ENCODE assay signal across 14 cellular contexts in the genomic region with DNA sequence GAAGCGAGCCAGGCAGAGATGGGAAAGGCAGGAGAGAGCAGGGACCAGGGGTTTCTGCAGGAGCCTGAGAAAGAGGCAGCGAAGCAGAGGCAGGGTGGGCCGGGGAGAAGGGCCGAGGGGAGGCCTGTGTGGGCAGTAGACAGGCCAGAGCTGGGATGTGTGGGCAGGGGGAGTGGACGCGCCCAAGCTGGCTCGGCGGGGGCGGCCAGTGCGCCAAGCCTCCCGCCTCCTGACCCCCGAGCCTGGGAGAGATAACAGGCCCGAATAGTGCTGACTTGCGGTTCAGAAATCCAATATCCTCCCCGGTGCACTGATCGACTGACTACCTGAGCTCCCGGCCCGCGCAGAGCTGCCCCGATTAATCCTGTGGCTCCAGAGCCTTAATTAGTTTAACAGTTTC. TPM values are rescaled to one million over a fixed set of nuclear protein-coding genes. Genes with fewer than 3 reads are reported as not detected.
DNase-seq lines count a peak whose midpoint lies in the region; ATAC-seq and TF ChIP-seq lines count a peak whose summit lies in the region.
"Had no signal": no experiment of that assay in that cellular context is flagged by ENCODE, and none has a peak within 500 bp of the region (broad histone marks: within the 10 kb centered on the region; RNA-seq: fewer than 3 reads in every experiment).

No MANE protein-coding gene starts in this region.

- ATAC-seq in Right ventricle myocardium inferior: no peak
- ATAC-seq in activated T-cell treated with anti-CD3 and anti-CD28 coated beads, Interleukin-2, amount 50 U/mL, for 4 hours: no peak

- H3K27ac ChIP-seq in cardiac muscle cell (peak overlapping the region; percentile 88), trophoblast cell (ENCODE audit: low read depth, low read length) (peak overlapping the region; percentile 13), urinary bladder (ENCODE audit: low read depth) (peak overlapping the region; percentile 73)

- peaks cover 58% of the 10 kb centered on the region for H3K79me1 ChIP-seq in trophoblast cell (ENCODE audit: low read length)

- no peak overlapping the region for H2AK5ac ChIP-seq in trophoblast cell (ENCODE audit: low read length)

- peaks cover 27% of the 10 kb centered on the region for H3K27me3 Mint-ChIP-seq in glutamatergic neuron (ENCODE audit: unreplicated experiment)
- H3K27me3 Mint-ChIP-seq in activated T-cell treated with anti-CD3 and anti-CD28 coated beads, Interleukin-2, amount 50 U/mL, for 4 hours (ENCODE audit: low read depth): no peaks in the 10 kb centered on the region

- peak overlapping the region; percentile 42 for H3K18ac ChIP-seq in trophoblast cell (ENCODE audit: low read length)

- H3K9me3 ChIP-seq in cardiac muscle cell (ENCODE audit: low read depth) (no peaks in the 10 kb centered on the region), trophoblast cell (ENCODE audit: insufficient read depth, low read depth, low read length) (no peaks in the 10 kb centered on the region)

- H3K79me2 ChIP-seq in trophoblast cell (ENCODE audit: control insufficient read depth, insufficient read depth, low read length, poor library complexity): peaks cover 40% of the 10 kb centered on the region

- H3K4me3 ChIP-seq in cardiac muscle cell (no peak overlapping the region), trophoblast cell (ENCODE audit: low read depth, low read length) (no peak overlapping the region), urinary bladder (ENCODE audit: low read depth, low read length) (no peak overlapping the region)

- H3K4me1 ChIP-seq in cardiac muscle cell (ENCODE audit: low read depth) (peaks cover 69% of the 10 kb centered on the region), trophoblast cell (ENCODE audit: control insufficient read depth in 1 of 2, insufficient read depth in 2 of 2, low read length in 2 of 2) (peaks cover 85 to 92% of the 10 kb centered on the region in 2 experiments), urinary bladder (ENCODE audit: insufficient read depth) (peaks cover 2% of the 10 kb centered on the region)

- no peak overlapping the region for H3K23ac ChIP-seq in trophoblast cell (ENCODE audit: low read length)

- H4K8ac ChIP-seq in trophoblast cell (ENCODE audit: low read depth, low read length): no peak overlapping the region

- peak overlapping the region; percentile 59 for H4K91ac ChIP-seq in trophoblast cell (ENCODE audit: low read depth, low read length)

- H3K27me3 ChIP-seq in cardiac muscle cell: no peaks in the 10 kb centered on the region
- H3K27me3 ChIP-seq in trophoblast cell (ENCODE audit: insufficient read depth, low read length): no peaks in the 10 kb centered on the region

- peak overlapping the region; percentile 63 for H3K4me3 Mint-ChIP-seq in glutamatergic neuron (ENCODE audit: unreplicated experiment)
- no peak overlapping the region for H3K4me3 Mint-ChIP-seq in activated T-cell treated with anti-CD3 and anti-CD28 coated beads, Interleukin-2, amount 50 U/mL, for 4 hours
- H3K4me3 Mint-ChIP-seq: activated naive CD4-positive, alpha-beta T cell treated with anti-CD3 and anti-CD28 coated beads for 36 hours had no signal

- H3K4ac ChIP-seq in trophoblast cell (ENCODE audit: low read depth, low read length): peak overlapping the region; percentile 15

- no peak overlapping the region for H3K14ac ChIP-seq in trophoblast cell (ENCODE audit: low read length)

- DNase-seq in cardiac muscle cell (ENCODE audit: low read depth in 1 of 2, low spot score in 1 of 2) (no peak), Right ventricle myocardium inferior (ENCODE audit: missing footprints) (no peak), glutamatergic neuron (no peak), trophoblast cell (no peak), kidney glomerular epithelial cell (lab: John Stamatoyannopoulos, UW) (no peak), midbrain (lab: John Stamatoyannopoulos, UW) (no peak)
- no peak for DNase-seq in activated T-cell treated with anti-CD3 and anti-CD28 coated beads, Interleukin-2, amount 50 U/mL, for 4 hours
- DNase-seq: ACHN; activated CD4-positive, alpha-beta T cell treated with anti-CD3 and anti-CD28 coated beads for 1 hour; activated naive CD4-positive, alpha-beta T cell treated with anti-CD3 and anti-CD28 coated beads for 36 hours; KBM-7; NCI-H2171 treated with DMSO at 0.1 percent for 48 hours; stimulated activated CD8-positive, alpha-beta memory T cell treated with anti-CD3 and anti-CD28 coated beads, Interleukin-4, amount 100 ng/mL, for 48 hours had no signal

- no CpG with 5 or more reads among the region's 20 CpGs for WGBS in trophoblast cell (ENCODE audit: extremely low coverage, insufficient coverage, insufficient read length)
- 31% methylated on average over 20 of the region's 20 CpGs for WGBS in urinary bladder

- TF ChIP-seq CTCF in cardiac muscle cell (IDR thresholded peaks at IDR 0.05; ENCODE audit: low read depth, low read length) (no peak), glutamatergic neuron (IDR thresholded peaks at IDR 0.05; ENCODE audit: partially characterized antibody, unreplicated experiment) (no peak)

- intact Hi-C loops in Right ventricle myocardium inferior (cut with DNase I): loop anchor here (5.0 kb wide), 1 partner anchor 35 kb away; no protein-coding TSS in a partner anchor

- H3K27ac Mint-ChIP-seq in glutamatergic neuron (ENCODE audit: unreplicated experiment): peak overlapping the region; percentile 77
- H3K27ac Mint-ChIP-seq: activated naive CD4-positive, alpha-beta T cell treated with anti-CD3 and anti-CD28 coated beads for 36 hours had no signal

- no peak overlapping the region for H3K4me2 ChIP-seq in trophoblast cell (ENCODE audit: low read length)

- peaks cover 19% of the 10 kb centered on the region for H3K9me3 Mint-ChIP-seq in glutamatergic neuron (ENCODE audit: unreplicated experiment)
- H3K9me3 Mint-ChIP-seq in activated T-cell treated with anti-CD3 and anti-CD28 coated beads, Interleukin-2, amount 50 U/mL, for 4 hours: no peaks in the 10 kb centered on the region
- H3K9me3 Mint-ChIP-seq: activated naive CD4-positive, alpha-beta T cell treated with anti-CD3 and anti-CD28 coated beads for 36 hours had no signal

- peak overlapping the region; percentile 18 for H2BK5ac ChIP-seq in trophoblast cell (ENCODE audit: low read depth, low read length, poor library complexity)

- peak overlapping the region; percentile 9 for H2BK12ac ChIP-seq in trophoblast cell (ENCODE audit: low read length)

- H3K36me3 Mint-ChIP-seq in glutamatergic neuron (ENCODE audit: unreplicated experiment): no peaks in the 10 kb centered on the region
- no peaks in the 10 kb centered on the region for H3K36me3 Mint-ChIP-seq in activated T-cell treated with anti-CD3 and anti-CD28 coated beads, Interleukin-2, amount 50 U/mL, for 4 hours (ENCODE audit: insufficient read depth)

- no peak overlapping the region for H3K9ac ChIP-seq in trophoblast cell (ENCODE audit: low read length)

- H3K4me1 Mint-ChIP-seq in glutamatergic neuron (ENCODE audit: low read depth, unreplicated experiment): peaks cover 72% of the 10 kb centered on the region
- peaks cover 19% of the 10 kb centered on the region for H3K4me1 Mint-ChIP-seq in activated T-cell treated with anti-CD3 and anti-CD28 coated beads, Interleukin-2, amount 50 U/mL, for 4 hours (ENCODE audit: low read depth)

- H4K12ac ChIP-seq in trophoblast cell (ENCODE audit: low read depth, low read length): no peak overlapping the region

- H3K36me3 ChIP-seq in cardiac muscle cell (no peaks in the 10 kb centered on the region), trophoblast cell (ENCODE audit: control insufficient read depth in 1 of 2, insufficient read depth in 2 of 2, low read length in 2 of 2) (peaks cover 10 to 28% of the 10 kb centered on the region in 2 experiments), urinary bladder (ENCODE audit: insufficient read depth) (no peaks in the 10 kb centered on the region)

- no peak overlapping the region for H2AFZ ChIP-seq in trophoblast cell (ENCODE audit: insufficient read depth, low read length, poor library complexity)

- H2BK120ac ChIP-seq in trophoblast cell (ENCODE audit: insufficient read depth, low read length, poor library complexity): no peak overlapping the region

RNA-seq across cellular contexts. Expression of gene AHDC1, which starts 41.9 kb away (rescaled TPM):
- 31.0 and 58.1 TPM in 2 replicates for total RNA-seq in cardiac muscle cell
- polyA plus RNA-seq in cardiac muscle cell: 16.3 and 21.1 TPM in 2 replicates
- total RNA-seq in Right ventricle myocardium inferior: 51.2 TPM
- total RNA-seq in glutamatergic neuron (ENCODE audit: unreplicated experiment): 131 TPM
- 37.4 and 37.5 TPM in 2 replicates for polyA plus RNA-seq in trophoblast cell (2013)
- 19.0 TPM for total RNA-seq in urinary bladder
- 44.8 TPM for polyA plus RNA-seq in urinary bladder
- 1 to 10 TPM; 7.6 to 9.4 (median 8.6) TPM for total RNA-seq in activated T-cell treated with anti-CD3 and anti-CD28 coated beads, Interleukin-2, amount 50 U/mL, for 4 hours

Comparison
In these comparisons a context has a peak if more than half of its experiments do, and no peak if none do; other contexts are left out.
1. H3K27ac ChIP-seq: peak in every context shown above with its lines; median percentile 88 in cardiac muscle cell; 73 in urinary bladder; 13 in trophoblast cell.